In genomic region chr1:45979074-45979777, GRCh38 we compare ENCODE assay signal across 14 cellular contexts.
DNase-seq lines count a peak whose midpoint lies in the region; ATAC-seq and TF ChIP-seq lines count a peak whose summit lies in the region.
"Had no signal": no experiment of that assay in that cellular context is flagged by ENCODE, and none has a peak within 500 bp of the region (broad histone marks: within the 10 kb centered on the region; RNA-seq: fewer than 3 reads in every experiment).

No MANE protein-coding gene starts in this region.

- in situ Hi-C loops in astrocyte of the spinal cord (cut with HindIII; ENCODE audit: low sequenced_read_pairs), result no loop called here

- ATAC-seq in mucosa of descending colon, result peak; percentile 78
- no peak for ATAC-seq in GM19463 (IDR thresholded peaks at IDR 0.05; ENCODE audit: unreplicated experiment)
- ATAC-seq: GM12878 had no signal

- H3K9me3 Mint-ChIP-seq in glutamatergic neuron (ENCODE audit: unreplicated experiment), result peaks cover 3% of the 10 kb centered on the region

- no peaks in the 10 kb centered on the region for H3K4me1 Mint-ChIP-seq in glutamatergic neuron (ENCODE audit: low read depth, unreplicated experiment)
- H3K4me1 Mint-ChIP-seq: CD4-positive, CD25-positive, alpha-beta regulatory T cell had no signal

- DNase-seq in DMS53 treated with DMSO at 0.1 percent for 48 hours (lab: John Stamatoyannopoulos, UW; ENCODE audit: unreplicated experiment) (peak; percentile 99), NCI-H2107 (lab: John Stamatoyannopoulos, UW) (peak; percentile 49), astrocyte of the spinal cord (ENCODE audit: low read depth, low spot score) (peak; percentile 29), mucosa of descending colon (no peak), glutamatergic neuron (no peak), GM20000 (ENCODE audit: low spot score) (no peak)
- DNase-seq in stimulated activated naive CD4-positive, alpha-beta T cell treated with Interleukin-2 at 50 U/mL for 16 hours (lab: John Stamatoyannopoulos, UW), result no peak
- DNase-seq: CD4-positive, CD25-positive, alpha-beta regulatory T cell; MM.1S; stimulated activated CD4-positive, alpha-beta T cell treated with anti-CD3 and anti-CD28 coated beads, Interleukin-15, amount 100 ng/mL, for 24 hours; SW 1271 had no signal

- intact Hi-C loops in mucosa of descending colon (cut with DNase I, micrococcal nuclease), result loop anchor here in 1 of 2 donors (5.0 kb wide), 1 partner anchor 67 kb away; no protein-coding TSS in a partner anchor

- TF ChIP-seq CTCF in astrocyte of the spinal cord (IDR thresholded peaks at IDR 0.05; ENCODE audit: low read depth, low read length), result no peak
- no peak for TF ChIP-seq CTCF in mucosa of descending colon (IDR thresholded peaks at IDR 0.05)
- no peak for TF ChIP-seq CTCF in glutamatergic neuron (IDR thresholded peaks at IDR 0.05; ENCODE audit: partially characterized antibody, unreplicated experiment)
- no peak for TF ChIP-seq CTCF in GM20000 (IDR thresholded peaks at IDR 0.05; ENCODE audit: extremely low read depth, missing control alignments)

- no peak overlapping the region for H3K4me3 ChIP-seq in astrocyte of the spinal cord (ENCODE audit: low read depth, low read length)
- H3K4me3 ChIP-seq in mucosa of descending colon, result no peak overlapping the region
- H3K4me3 ChIP-seq: GM12878 had no signal

- H3K4me1 ChIP-seq in mucosa of descending colon (ENCODE audit: low read depth), result peaks cover 32% of the 10 kb centered on the region

- H3K27me3 Mint-ChIP-seq in glutamatergic neuron (ENCODE audit: unreplicated experiment), result no peaks in the 10 kb centered on the region
- H3K27me3 Mint-ChIP-seq: brain; CD4-positive, CD25-positive, alpha-beta regulatory T cell had no signal

- H3K27ac Mint-ChIP-seq in glutamatergic neuron (ENCODE audit: unreplicated experiment), result no peak overlapping the region
- H3K27ac Mint-ChIP-seq: CD4-positive, CD25-positive, alpha-beta regulatory T cell had no signal

- H3K36me3 Mint-ChIP-seq in glutamatergic neuron (ENCODE audit: unreplicated experiment), result no peaks in the 10 kb centered on the region

- peaks cover 4% of the 10 kb centered on the region for H3K9me3 ChIP-seq in mucosa of descending colon

- no peaks in the 10 kb centered on the region for H3K36me3 ChIP-seq in mucosa of descending colon (ENCODE audit: low read depth)

- no peak overlapping the region for H3K4me3 Mint-ChIP-seq in glutamatergic neuron (ENCODE audit: unreplicated experiment)
- H3K4me3 Mint-ChIP-seq: brain; CD4-positive, CD25-positive, alpha-beta regulatory T cell had no signal

Comparison
In these comparisons a context has a peak if more than half of its experiments do, and no peak if none do; other contexts are left out.
1. DNase-seq: peak in DMS53 treated with DMSO at 0.1 percent for 48 hours (single experiment), NCI-H2107 (single experiment) and astrocyte of the spinal cord (single experiment); none in mucosa of descending colon (0 of 3), glutamatergic neuron (single experiment), stimulated activated naive CD4-positive, alpha-beta T cell treated with Interleukin-2 at 50 U/mL for 16 hours (single experiment) and GM20000 (single experiment).